Comparison of ENCODE assay signal across 8 cellular contexts in genomic region chr20:62861732-62862336, GRCh38. TPM values are rescaled to one million over a fixed set of nuclear protein-coding genes. Genes with fewer than 3 reads are reported as not detected.
DNase-seq lines count a peak whose midpoint lies in the region; ATAC-seq and TF ChIP-seq lines count a peak whose summit lies in the region.

Gene TCFL5 (minus strand): TSS chr20:62861822. CDS start chr20:62861670, 152 bp downstream.

- H3K36me3 Mint-ChIP-seq in CD4-positive, alpha-beta memory T cell = peaks cover 8 to 12% of the 10 kb centered on the region in 2 donors
- H3K36me3 Mint-ChIP-seq in natural killer cell = peaks cover 6% of the 10 kb centered on the region
- peaks cover 15 to 16% of the 10 kb centered on the region in 2 donors for H3K36me3 Mint-ChIP-seq in stimulated activated naive B cell treated with anti-CD40 and anti-IgM and Interleukin-4, amounts not matched to agents 10 μg/mL and 1 μg/mL and 100 μg/mL, for 72 hours

- CTCF ChIA-PET in CD4-positive, alpha-beta memory T cell (lab: Charles Lee; ENCODE audit: partially characterized antibody) = interaction anchor here (0.7 kb wide), 2 partner anchors 91 to 148 kb away, joined by 4 read pairs; no protein-coding TSS in a partner anchor

- peak; percentile 89 to 98 (median 92) for DNase-seq in CD4-positive, alpha-beta memory T cell
- DNase-seq in GM20000 (ENCODE audit: low spot score) (peak; percentile 99), Peyer's patch (peak; percentile 87 to 95 (median 93)), activated T-helper 1 cell treated with Interleukin-2 at 50 U/mL for 16 hours (ENCODE audit: low read depth) (peak; percentile 93), fibroblast of mammary gland (ENCODE audit: low read depth) (peak; percentile 78), natural killer cell (peak; percentile 97)
- DNase-seq in stimulated activated naive B cell treated with anti-CD40 and anti-IgM and Interleukin-4, amounts not matched to agents 10 μg/mL and 1 μg/mL and 100 μg/mL, for 72 hours = peak; percentile 90

- no peaks in the 10 kb centered on the region for H3K9me3 ChIP-seq in CD4-positive, alpha-beta memory T cell (ENCODE audit: control insufficient read depth in 1 of 2, low read length in 2 of 2)
- H3K9me3 ChIP-seq in HUES6 (ENCODE audit: control insufficient read depth, insufficient read depth, low read depth, low read length) (no peaks in the 10 kb centered on the region), Peyer's patch (no peaks in the 10 kb centered on the region)

- intact Hi-C loops in CD4-positive, alpha-beta memory T cell (cut with micrococcal nuclease) = loop anchor here (5.0 kb wide), 2 partner anchors 65 kb away; partner anchors contain the start of genes DIDO1 and MRGBP
- intact Hi-C loops in natural killer cell (cut with micrococcal nuclease) = loop anchor here (2.0 to 5.0 kb wide), 2 partner anchors 65 to 67 kb away; partner anchors contain the start of gene DIDO1

- peaks cover 0 to 2% of the 10 kb centered on the region in 2 donors for H3K27me3 Mint-ChIP-seq in CD4-positive, alpha-beta memory T cell
- no peaks in the 10 kb centered on the region for H3K27me3 Mint-ChIP-seq in natural killer cell (ENCODE audit: low read depth in 2 of 2)
- no peaks in the 10 kb centered on the region for H3K27me3 Mint-ChIP-seq in stimulated activated naive B cell treated with anti-CD40 and anti-IgM and Interleukin-4, amounts not matched to agents 10 μg/mL and 1 μg/mL and 100 μg/mL, for 72 hours

- peaks cover 10 to 17% (median 15%) of the 10 kb centered on the region in 4 donors for H3K4me1 Mint-ChIP-seq in CD4-positive, alpha-beta memory T cell
- H3K4me1 Mint-ChIP-seq in natural killer cell = peaks cover 13 to 28% of the 10 kb centered on the region in 2 donors
- H3K4me1 Mint-ChIP-seq in stimulated activated naive B cell treated with anti-CD40 and anti-IgM and Interleukin-4, amounts not matched to agents 10 μg/mL and 1 μg/mL and 100 μg/mL, for 72 hours = peaks cover 20 to 32% of the 10 kb centered on the region in 2 donors

- peak within 1 kb of the TSS; percentile 77 for H3K9ac ChIP-seq in HUES6 (ENCODE audit: low read length)

- TF ChIP-seq CTCF in GM20000 (IDR thresholded peaks at IDR 0.05; ENCODE audit: extremely low read depth, missing control alignments) (no peak), Peyer's patch (IDR thresholded peaks at IDR 0.05) (no peak), fibroblast of mammary gland (conservative IDR thresholded peaks at IDR 0.05; ENCODE audit: control insufficient read depth, insufficient read depth, low read depth, low read length) (no peak), natural killer cell (IDR thresholded peaks at IDR 0.05) (no peak)

- peak within 1 kb of the TSS; percentile 76 to 93 (median 81) for H3K27ac Mint-ChIP-seq in CD4-positive, alpha-beta memory T cell
- peak within 1 kb of the TSS; percentile 50 to 51 for H3K27ac Mint-ChIP-seq in natural killer cell
- H3K27ac Mint-ChIP-seq in stimulated activated naive B cell treated with anti-CD40 and anti-IgM and Interleukin-4, amounts not matched to agents 10 μg/mL and 1 μg/mL and 100 μg/mL, for 72 hours = peak within 1 kb of the TSS; percentile 51

- H3K4me3 Mint-ChIP-seq in CD4-positive, alpha-beta memory T cell = peak within 1 kb of the TSS; percentile 68 to 80 (median 74)
- H3K4me3 Mint-ChIP-seq in natural killer cell = peak within 1 kb of the TSS; percentile 78
- peak within 1 kb of the TSS; percentile 62 to 76 for H3K4me3 Mint-ChIP-seq in stimulated activated naive B cell treated with anti-CD40 and anti-IgM and Interleukin-4, amounts not matched to agents 10 μg/mL and 1 μg/mL and 100 μg/mL, for 72 hours

- H3K9me3 Mint-ChIP-seq in CD4-positive, alpha-beta memory T cell = peaks cover 0 to 5% (median 0%) of the 10 kb centered on the region in 8 donors
- no peaks in the 10 kb centered on the region for H3K9me3 Mint-ChIP-seq in natural killer cell
- peaks cover 4 to 7% of the 10 kb centered on the region in 2 donors for H3K9me3 Mint-ChIP-seq in stimulated activated naive B cell treated with anti-CD40 and anti-IgM and Interleukin-4, amounts not matched to agents 10 μg/mL and 1 μg/mL and 100 μg/mL, for 72 hours

- peaks cover 3% of the 10 kb centered on the region for H3K36me3 ChIP-seq in CD4-positive, alpha-beta memory T cell (ENCODE audit: insufficient read depth, low read length)
- peaks cover 12% of the 10 kb centered on the region for H3K36me3 ChIP-seq in HUES6 (ENCODE audit: control insufficient read depth, insufficient read depth, low read length)
- no peaks in the 10 kb centered on the region for H3K36me3 ChIP-seq in Peyer's patch

- H3K27ac ChIP-seq in CD4-positive, alpha-beta memory T cell (ENCODE audit: low read depth, low read length) = no peak within 1 kb of the TSS
- no peak within 1 kb of the TSS for H3K27ac ChIP-seq in HUES6 (ENCODE audit: low read depth, low read length)
- H3K27ac ChIP-seq in Peyer's patch = peak within 1 kb of the TSS in 3 of 4 donors; percentile 29 to 72 (median 42)

- no peak for TF ChIP-seq POLR2A in Peyer's patch (IDR thresholded peaks at IDR 0.05)

- H3K27me3 ChIP-seq in CD4-positive, alpha-beta memory T cell (ENCODE audit: insufficient read depth, low read length) = no peaks in the 10 kb centered on the region
- H3K27me3 ChIP-seq in HUES6 (ENCODE audit: control insufficient read depth, insufficient read depth, low read length) = no peaks in the 10 kb centered on the region
- no peaks in the 10 kb centered on the region for H3K27me3 ChIP-seq in Peyer's patch

- H3K4me3 ChIP-seq in CD4-positive, alpha-beta memory T cell (ENCODE audit: low read length in 2 of 2) = no peak within 1 kb of the TSS
- H3K4me3 ChIP-seq in HUES6 (ENCODE audit: low read depth, low read length) (peak within 1 kb of the TSS; percentile 81), Peyer's patch (peak within 1 kb of the TSS; percentile 40 to 80 (median 56)), fibroblast of mammary gland (ENCODE audit: control insufficient read depth, low read depth, low read length) (peak within 1 kb of the TSS; percentile 55)

- ATAC-seq in natural killer cell = peak; percentile 89 to 99 (median 91)
- peak; percentile 89 to 91 for ATAC-seq in stimulated activated naive B cell treated with anti-CD40 and anti-IgM and Interleukin-4, amounts not matched to agents 10 μg/mL and 1 μg/mL and 100 μg/mL, for 72 hours (replicated peaks)

- POLR2A ChIA-PET in CD4-positive, alpha-beta memory T cell (lab: Charles Lee; ENCODE audit: partially characterized antibody) = interaction anchor here (0.7 to 3.2 kb wide), 7 partner anchors 28 to 211 kb away, joined by 3 to 19 read pairs (median 4); partner anchors contain the start of genes GID8 and MRGBP

- peaks cover 12% of the 10 kb centered on the region for H3K4me1 ChIP-seq in CD4-positive, alpha-beta memory T cell (ENCODE audit: insufficient read depth, low read length)
- H3K4me1 ChIP-seq in HUES6 (ENCODE audit: control insufficient read depth, insufficient read depth, low read length) (peaks cover 17% of the 10 kb centered on the region), Peyer's patch (peaks cover 0 to 9% (median 7%) of the 10 kb centered on the region in 4 donors)

RNA-seq across cellular contexts. Expression of gene TCFL5, which starts in this region (rescaled TPM):
- 10 to 100 TPM in 1 of 2 experiments, 1 to 10 TPM in 1; 9.9 to 10.3 TPM for total RNA-seq in CD4-positive, alpha-beta memory T cell
- 1 to 10 TPM in 1 of 2 donors, under 1 TPM in 1; 0.52 to 2.5 TPM for polyA plus RNA-seq in CD4-positive, alpha-beta memory T cell
- total RNA-seq in Peyer's patch (1 to 10 TPM; 2.6 to 6.6 (median 5.0) TPM), natural killer cell (1 to 10 TPM; 5.1 to 8.0 (median 6.4) TPM)

Comparison
In these comparisons a context has a peak if more than half of its experiments do, and no peak if none do; other contexts are left out.
1. H3K27ac ChIP-seq: peak in Peyer's patch (3 of 4); none in CD4-positive, alpha-beta memory T cell (single experiment) and HUES6 (single experiment).
2. H3K4me3 ChIP-seq: peak in HUES6 (single experiment), Peyer's patch (4 of 4) and fibroblast of mammary gland (single experiment); none in CD4-positive, alpha-beta memory T cell (0 of 2).
3. Peak in every context shown above with its lines, with median percentiles within 50 percentile points of each other: DNase-seq, H3K27ac Mint-ChIP-seq and H3K4me3 Mint-ChIP-seq.